8 cellular contexts compared by ENCODE assay signal in the genomic region with DNA sequence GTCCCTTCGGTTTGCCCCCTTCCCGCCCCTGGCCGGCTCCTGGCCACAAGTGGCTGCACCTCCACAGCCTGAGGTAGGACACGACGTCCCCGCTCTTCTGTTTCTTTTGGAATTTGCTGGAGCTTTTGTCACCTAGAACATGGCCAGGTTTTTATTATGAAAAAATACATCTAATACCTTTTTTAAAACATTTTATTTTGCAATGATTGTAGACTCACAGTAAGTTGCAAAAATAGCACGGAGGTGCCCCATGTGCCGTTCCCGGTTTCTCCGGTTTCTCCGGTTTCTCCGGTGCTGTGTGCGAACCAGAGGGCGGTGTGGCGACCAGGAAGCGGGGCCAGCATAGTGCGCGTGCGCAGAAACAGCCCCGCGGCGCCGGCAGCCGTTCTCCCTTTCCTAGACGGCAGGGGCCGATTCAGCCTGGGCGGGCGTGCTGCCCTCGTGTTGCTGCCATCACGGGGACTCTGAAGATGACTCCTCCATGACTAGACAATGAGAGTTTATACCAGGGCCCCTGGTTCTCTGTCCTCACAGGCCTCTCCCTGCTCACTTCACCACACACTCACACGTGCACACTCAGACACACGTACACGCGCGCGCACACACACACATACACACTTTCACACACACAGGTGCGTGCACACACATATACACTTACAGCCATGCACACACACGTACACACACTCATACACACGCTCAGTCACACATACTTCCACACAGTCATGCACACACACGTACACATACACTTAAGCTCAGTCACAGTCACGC.
A peak's percentile ranks its signal among the peaks of the same experiment; 100 is the strongest.
DNase-seq lines count a peak whose midpoint lies in the region; ATAC-seq and TF ChIP-seq lines count a peak whose summit lies in the region.

No MANE protein-coding gene starts in this region.

- WGBS in adrenal gland, 4 donors = 23 to 33% (median 24%) methylated on average over 24 to 41 of the region's 41 CpGs

- H3K9me3 ChIP-seq in MG63 = no peaks in the 10 kb centered on the region
- H3K9me3 ChIP-seq in adrenal gland (replicated peaks in 1 of 3) = no peaks in the 10 kb centered on the region

- H3K9me3 Mint-ChIP-seq in T-helper 1 cell treated with Interleukin-12 subunit alpha and Interleukin-12 subunit beta and Interleukin-4 antibody, amounts not matched to agents 30 μg/mL and 1 μg/mL, for 36 hours = no peaks in the 10 kb centered on the region

- ATAC-seq in GM21447 (IDR thresholded peaks at IDR 0.05; ENCODE audit: unreplicated experiment) (peak; percentile 45), left ventricle myocardium superior (peak; percentile 81), sciatic nerve (peak; percentile 79)

- H3K27ac ChIP-seq in C4-2B = peak overlapping the region; percentile 65
- H3K27ac ChIP-seq in adrenal gland = peak overlapping the region in 1 of 5 donors; percentile 61

- TF ChIP-seq CTCF in C4-2B (conservative IDR thresholded peaks at IDR 0.05) (no peak), adrenal gland (IDR thresholded peaks at IDR 0.05) (no peak)

- peaks cover 9 to 20% of the 10 kb centered on the region in 2 donors for H3K4me1 ChIP-seq in adrenal gland (replicated peaks in 1 of 2)

- H3K4me1 Mint-ChIP-seq in T-helper 1 cell treated with Interleukin-12 subunit alpha and Interleukin-12 subunit beta and Interleukin-4 antibody, amounts not matched to agents 30 μg/mL and 1 μg/mL, for 36 hours (ENCODE audit: low read depth) = peaks cover 25% of the 10 kb centered on the region

- no peaks in the 10 kb centered on the region for H3K27me3 ChIP-seq in MG63
- no peaks in the 10 kb centered on the region for H3K27me3 ChIP-seq in adrenal gland
- H3K27me3 ChIP-seq in H7 (ENCODE audit: control insufficient read depth, insufficient read depth, low read length) = no peaks in the 10 kb centered on the region

- peak overlapping the region; percentile 69 for H3K4me3 Mint-ChIP-seq in T-helper 1 cell treated with Interleukin-12 subunit alpha and Interleukin-12 subunit beta and Interleukin-4 antibody, amounts not matched to agents 30 μg/mL and 1 μg/mL, for 36 hours

- H3K4me3 ChIP-seq in MG63 = peak overlapping the region; percentile 47
- H3K4me3 ChIP-seq in adrenal gland = peak overlapping the region in 2 of 4 donors; percentile 13 to 61
- no peak overlapping the region for H3K4me3 ChIP-seq in H7 (ENCODE audit: insufficient read depth, low read depth, low read length)

- H3K27me3 Mint-ChIP-seq in T-helper 1 cell treated with Interleukin-12 subunit alpha and Interleukin-12 subunit beta and Interleukin-4 antibody, amounts not matched to agents 30 μg/mL and 1 μg/mL, for 36 hours (ENCODE audit: low read depth) = peaks cover 4% of the 10 kb centered on the region

- DNase-seq in MG63 (peak; percentile 86), adrenal gland (peak; percentile 78 to 88 (median 84)), left ventricle myocardium superior (peak; percentile 90), sciatic nerve (ENCODE audit: low spot score) (peak; percentile 87), H7 (no peak)

- peaks cover 1% of the 10 kb centered on the region for H3K36me3 Mint-ChIP-seq in T-helper 1 cell treated with Interleukin-12 subunit alpha and Interleukin-12 subunit beta and Interleukin-4 antibody, amounts not matched to agents 30 μg/mL and 1 μg/mL, for 36 hours (ENCODE audit: low read depth)

- H3K36me3 ChIP-seq in MG63 = no peaks in the 10 kb centered on the region
- H3K36me3 ChIP-seq in adrenal gland (replicated peaks in 1 of 2) = no peaks in the 10 kb centered on the region
- H3K36me3 ChIP-seq in H7 (replicated peaks; ENCODE audit: control insufficient read depth, insufficient read depth, low read length) = no peaks in the 10 kb centered on the region

- TF ChIP-seq POLR2A in adrenal gland (IDR thresholded peaks at IDR 0.05) = no peak

- intact Hi-C loops in adrenal gland (cut with DNase I) (no loop called here), left ventricle myocardium superior (cut with micrococcal nuclease) (no loop called here), sciatic nerve (cut with DNase I) (no loop called here)

- H3K27ac Mint-ChIP-seq in T-helper 1 cell treated with Interleukin-12 subunit alpha and Interleukin-12 subunit beta and Interleukin-4 antibody, amounts not matched to agents 30 μg/mL and 1 μg/mL, for 36 hours = peak overlapping the region; percentile 71
